1 cellular context compared by ENCODE assay signal in genomic region chr3:9396301-9396631, GRCh38.
TF ChIP-seq lines count a peak whose summit lies in the region.

No MANE protein-coding gene starts in this region.

TF ChIP-seq in neural cell, 6 proteins besides CTCF, POLR2A, EP300 and RAD21:
- peak; percentile 87 for TF ChIP-seq REST (IDR thresholded peaks at IDR 0.05; ENCODE audit: borderline replicate concordance)
- peak; percentile 8 for TF ChIP-seq POLR2AphosphoS5 (IDR thresholded peaks at IDR 0.05)
- TF ChIP-seq EZH2 (IDR thresholded peaks at IDR 0.05; ENCODE audit: borderline replicate concordance, insufficient read depth, low read length, poor library complexity, severe bottlenecking) = no peak
- no peak for TF ChIP-seq SMC3 (conservative IDR thresholded peaks at IDR 0.05; ENCODE audit: poor library complexity)
